ENCODE assay signal across 1 cellular context in the genomic region with DNA sequence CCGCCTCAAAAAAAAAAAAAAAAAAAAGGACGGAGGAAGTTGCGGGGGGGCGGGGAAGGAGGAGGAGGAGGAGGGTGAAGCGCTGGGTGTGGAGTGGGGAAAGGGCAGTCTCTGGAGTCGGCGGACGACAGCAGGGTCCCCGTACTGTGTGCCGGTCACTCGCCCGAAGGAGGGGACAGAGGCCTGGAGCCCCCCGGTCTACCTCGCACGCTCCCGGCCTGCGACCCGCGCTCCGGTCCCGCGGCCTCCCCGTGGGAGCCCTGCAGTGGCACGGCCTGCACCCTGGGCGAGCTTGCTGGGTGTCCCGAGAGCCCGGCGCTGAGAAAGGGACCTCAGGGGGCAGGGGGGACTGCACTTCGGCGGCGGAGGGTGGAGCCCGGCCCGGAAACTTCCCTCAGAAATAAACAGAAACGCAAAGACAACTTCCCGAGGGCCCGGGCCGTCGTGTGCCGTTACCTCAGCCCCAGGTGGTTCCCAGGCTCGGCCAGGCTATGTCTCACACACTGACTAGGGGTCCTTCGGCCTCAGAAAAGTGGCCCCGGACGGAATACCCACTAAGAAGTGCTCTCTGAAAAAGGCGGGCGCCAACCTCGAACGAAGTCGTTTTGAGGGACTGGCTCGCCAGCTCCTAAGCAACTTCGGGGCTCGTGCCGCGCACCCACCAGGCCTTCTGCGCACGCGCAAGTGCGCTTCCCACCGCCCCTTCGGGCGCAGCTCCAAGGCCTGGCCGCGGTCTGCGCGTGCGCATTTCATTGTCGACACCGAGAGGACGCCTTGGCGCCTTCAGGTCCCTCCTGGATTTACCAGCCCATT.
A peak's percentile ranks its signal among the peaks of the same experiment; 100 is the strongest.
TF ChIP-seq lines count a peak whose summit lies in the region.

A gene with protein sequence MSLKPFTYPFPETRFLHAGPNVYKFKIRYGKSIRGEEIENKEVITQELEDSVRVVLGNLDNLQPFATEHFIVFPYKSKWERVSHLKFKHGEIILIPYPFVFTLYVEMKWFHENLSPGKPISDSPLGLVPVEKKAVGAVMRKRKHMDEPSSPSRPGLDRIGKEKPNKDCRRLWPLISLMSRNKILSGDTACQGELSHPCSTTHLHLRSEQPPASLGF (minus strand): TSS at position 688 of the 813 bp plus-strand sequence. CDS start 12,703 bp downstream, outside the sequence.

TF ChIP-seq in IMR-90, 13 proteins besides CTCF, POLR2A, EP300 and RAD21:
- TF ChIP-seq, protein P1, sequence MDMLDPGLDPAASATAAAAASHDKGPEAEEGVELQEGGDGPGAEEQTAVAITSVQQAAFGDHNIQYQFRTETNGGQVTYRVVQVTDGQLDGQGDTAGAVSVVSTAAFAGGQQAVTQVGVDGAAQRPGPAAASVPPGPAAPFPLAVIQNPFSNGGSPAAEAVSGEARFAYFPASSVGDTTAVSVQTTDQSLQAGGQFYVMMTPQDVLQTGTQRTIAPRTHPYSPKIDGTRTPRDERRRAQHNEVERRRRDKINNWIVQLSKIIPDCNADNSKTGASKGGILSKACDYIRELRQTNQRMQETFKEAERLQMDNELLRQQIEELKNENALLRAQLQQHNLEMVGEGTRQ (IDR thresholded peaks at IDR 0.05; ENCODE audit: low read depth, low read length): peak; percentile 8; the same call in 1 of the 2 replicates
- TF ChIP-seq BHLHE40 (IDR thresholded peaks at IDR 0.05; ENCODE audit: low read depth, low read length) (peak; percentile 33; the same call in 1 of the 2 replicates), MXI1 (IDR thresholded peaks at IDR 0.05; ENCODE audit: borderline replicate concordance, low read depth, low read length) (no peak), NFE2L2 (IDR thresholded peaks at IDR 0.05; ENCODE audit: low read depth, low read length) (no peak), CHD1 (IDR thresholded peaks at IDR 0.05; ENCODE audit: low read depth, low read length) (no peak), RCOR1 (IDR thresholded peaks at IDR 0.05; ENCODE audit: insufficient replicate concordance, low read length) (no peak)
